1 cellular context compared by ENCODE assay signal in genomic region chr14:93974833-93975232, GRCh38.
TF ChIP-seq lines count a peak whose summit lies in the region.

No MANE protein-coding gene starts in this region.

TF ChIP-seq in HepG2, 621 proteins besides CTCF, POLR2A, EP300 and RAD21:
- TF ChIP-seq DNMT3B (CRISPR knock-in tag; conservative IDR thresholded peaks at IDR 0.05) = no peak
- TF ChIP-seq HIVEP1 (CRISPR knock-in tag; IDR thresholded peaks at IDR 0.05) = no peak
- TF ChIP-seq ARNT (IDR thresholded peaks at IDR 0.05) = no peak
- no peak for TF ChIP-seq FOSL1 (CRISPR knock-in tag; IDR thresholded peaks at IDR 0.05; ENCODE audit: borderline replicate concordance)
- TF ChIP-seq NR2F1 (CRISPR knock-in tag; IDR thresholded peaks at IDR 0.05) = no peak
- peak; percentile 56; the same call in 1 of the 2 replicates for TF ChIP-seq CEBPB (IDR thresholded peaks at IDR 0.05; ENCODE audit: borderline replicate concordance, low read depth, low read length)
- TF ChIP-seq ZSCAN25 (CRISPR knock-in tag; IDR thresholded peaks at IDR 0.05) = no peak
- TF ChIP-seq ATF4 (CRISPR knock-in tag; IDR thresholded peaks at IDR 0.05) = peak in 1 of 2 experiments; percentile 71; a peak in 2 of 4 replicates
- no peak for TF ChIP-seq ZNF382 (CRISPR knock-in tag; IDR thresholded peaks at IDR 0.05; ENCODE audit: borderline replicate concordance)
- no peak for TF ChIP-seq TRIM24 (CRISPR knock-in tag; IDR thresholded peaks at IDR 0.05)
- 0 out of 2 replicates have a peak, but pooled peaks have one; percentile 24 for TF ChIP-seq UBTF (CRISPR knock-in tag; IDR thresholded peaks at IDR 0.05)
- TF ChIP-seq THAP9 (CRISPR knock-in tag; IDR thresholded peaks at IDR 0.05; ENCODE audit: borderline replicate concordance) = 0 out of 2 replicates have a peak, but pooled peaks have one; percentile 8
- no peak for TF ChIP-seq ZBTB7B (CRISPR knock-in tag; IDR thresholded peaks at IDR 0.05)
- TF ChIP-seq TBL1XR1 (IDR thresholded peaks at IDR 0.05; ENCODE audit: borderline replicate concordance, low read length, partially characterized antibody) = no peak
- no peak for TF ChIP-seq ZNF333 (CRISPR knock-in tag; IDR thresholded peaks at IDR 0.05; ENCODE audit: borderline replicate concordance)
